11 cellular contexts compared by ENCODE assay signal in genomic region chr15:77584201-77584600, GRCh38. TPM values are rescaled to one million over a fixed set of nuclear protein-coding genes. Genes with fewer than 3 reads are reported as not detected.
A peak's percentile ranks its signal among the peaks of the same experiment; 100 is the strongest.
DNase-seq lines count a peak whose midpoint lies in the region; ATAC-seq and TF ChIP-seq lines count a peak whose summit lies in the region.
"Had no signal": no experiment of that assay in that cellular context is flagged by ENCODE, and none has a peak within 500 bp of the region (broad histone marks: within the 10 kb centered on the region; RNA-seq: fewer than 3 reads in every experiment).

No MANE protein-coding gene starts in this region.

- TF ChIP-seq CTCF in HFF-Myc (IDR thresholded peaks at IDR 0.05; ENCODE audit: low read depth, low read length, missing control alignments) (peak; percentile 39), kidney epithelial cell (IDR thresholded peaks at IDR 0.05; ENCODE audit: insufficient read depth, low read length, poor library complexity, severe bottlenecking) (peak; percentile 22)

- H3K4me3 ChIP-seq in HFF-Myc (replicated peaks; ENCODE audit: low read depth, low read length) (no peak overlapping the region), kidney epithelial cell (ENCODE audit: low read depth, low read length) (no peak overlapping the region)

- ATAC-seq in left lobe of liver (no peak), GM18511 (IDR thresholded peaks at IDR 0.05; ENCODE audit: unreplicated experiment) (no peak)

- peaks cover 35% of the 10 kb centered on the region for H3K27me3 ChIP-seq in kidney epithelial cell (ENCODE audit: control insufficient read depth, insufficient read depth, low read length)

- no peak overlapping the region for H3K27ac ChIP-seq in substantia nigra (ENCODE audit: low read depth, low read length, poor library complexity, severe bottlenecking)

- H3K36me3 ChIP-seq in kidney epithelial cell (ENCODE audit: control insufficient read depth, insufficient read depth, low read length), result no peaks in the 10 kb centered on the region

- DNase-seq in EH (ENCODE audit: low read depth), result peak; percentile 16
- no peak for DNase-seq in HFF-Myc (ENCODE audit: extremely low read depth, low read depth)
- DNase-seq in SK-N-DZ (ENCODE audit: low spot score), result peak; percentile 58
- DNase-seq in kidney epithelial cell (ENCODE audit: low read depth), result no peak
- DNase-seq in activated T-cell treated with anti-CD3 and anti-CD28 coated beads for 4 hours, result no peak
- no peak for DNase-seq in left lobe of liver (ENCODE audit: low spot score)
- DNase-seq in substantia nigra (lab: John Stamatoyannopoulos, UW), result no peak
- DNase-seq: MM.1S; NCI-H524 treated with DMSO at 0.1 percent for 48 hours; stimulated activated CD8-positive, alpha-beta memory T cell treated with anti-CD3 and anti-CD28 coated beads, Interleukin-4, amount 100 ng/mL, for 48 hours had no signal

RNA-seq across cellular contexts. Expression of gene LINGO1, which starts 48.5 kb away (rescaled TPM):
- polyA plus RNA-seq in SK-N-DZ (2014; cell fraction: cytosol; rRNA removed), result 1.9 and 3.1 TPM in 2 replicates
- polyA plus RNA-seq in SK-N-DZ (2014; cell fraction: nucleus; rRNA removed), result 1.2 and 4.0 TPM in 2 replicates
- 1.2 and 4.8 TPM in 2 replicates for total RNA-seq in kidney epithelial cell
- 0.86 TPM for total RNA-seq in left lobe of liver

Comparison
In these comparisons a context has a peak if more than half of its experiments do, and no peak if none do; other contexts are left out.
1. DNase-seq: peak in EH (single experiment) and SK-N-DZ (single experiment); none in HFF-Myc (single experiment), kidney epithelial cell (single experiment), activated T-cell treated with anti-CD3 and anti-CD28 coated beads for 4 hours (single experiment), left lobe of liver (single experiment) and substantia nigra (0 of 49).